In genomic region chr13:101639711-101640110, GRCh38 we compare ENCODE assay signal across 16 cellular contexts.
"Had no signal": no experiment of that assay in that cellular context is flagged by ENCODE, and none has a peak within 500 bp of the region (broad histone marks: within the 10 kb centered on the region; RNA-seq: fewer than 3 reads in every experiment).

No MANE protein-coding gene starts in this region.

- H3K79me2 ChIP-seq: hepatocyte had no signal

- H3K4me3 ChIP-seq: breast epithelium, dorsolateral prefrontal cortex, hepatocyte, mucosa of descending colon, thyroid gland had no signal

- ATAC-seq: left lobe of liver; mucosa of descending colon; naive thymus-derived CD8-positive, alpha-beta T cell; stimulated activated memory B cell treated with anti-CD40 and anti-IgM and Interleukin-4, amounts not matched to agents 10 μg/mL and 1 μg/mL and 100 μg/mL, for 72 hours had no signal

- H3K9me3 Mint-ChIP-seq: activated CD4-positive, alpha-beta T cell treated with anti-CD3 and anti-CD28 coated beads, Interleukin-2, amount 10 ng/mL, durations not matched to agents 24 days and 14 days; stimulated activated memory B cell treated with anti-CD40 and anti-IgM and Interleukin-4, amounts not matched to agents 10 μg/mL and 1 μg/mL and 100 μg/mL, for 72 hours had no signal

- H2AFZ ChIP-seq: hepatocyte had no signal

- H3K36me3 Mint-ChIP-seq: naive thymus-derived CD8-positive, alpha-beta T cell; stimulated activated memory B cell treated with anti-CD40 and anti-IgM and Interleukin-4, amounts not matched to agents 10 μg/mL and 1 μg/mL and 100 μg/mL, for 72 hours had no signal

- H3K4me2 ChIP-seq: hepatocyte had no signal

- H3K9me3 ChIP-seq: breast epithelium, mucosa of descending colon, thyroid gland had no signal

- H3K36me3 ChIP-seq: breast epithelium, thyroid gland had no signal

- H3K27me3 ChIP-seq: breast epithelium, dorsolateral prefrontal cortex, hepatocyte, thyroid gland had no signal

- DNase-seq: activated CD4-positive, alpha-beta T cell treated with anti-CD3 and anti-CD28 coated beads, Interleukin-2, amount 10 ng/mL, durations not matched to agents 24 days and 14 days; activated CD4-positive, CD25-positive, alpha-beta regulatory T cell; activated CD8-positive, alpha-beta memory T cell treated with anti-CD3 and anti-CD28 coated beads, Interleukin-2, amount 50 U/mL, for 48 hours; activated gamma-delta T cell treated with Interleukin-2 at 50 U/mL for 16 hours; anterior cingulate cortex; cerebellar nuclear complex; dorsolateral prefrontal cortex; islet precursor cell; mucosa of descending colon; naive thymus-derived CD8-positive, alpha-beta T cell; stimulated activated CD4-positive, alpha-beta T cell treated with anti-CD3 and anti-CD28 coated beads, Interleukin-2, amount 100 ng/mL, for 48 hours; thyroid gland had no signal

- H3K27ac ChIP-seq: breast epithelium, dorsolateral prefrontal cortex, hepatocyte, thyroid gland had no signal

- H3K4me3 Mint-ChIP-seq: activated CD4-positive, alpha-beta T cell treated with anti-CD3 and anti-CD28 coated beads, Interleukin-2, amount 10 ng/mL, durations not matched to agents 24 days and 14 days; naive thymus-derived CD8-positive, alpha-beta T cell; stimulated activated memory B cell treated with anti-CD40 and anti-IgM and Interleukin-4, amounts not matched to agents 10 μg/mL and 1 μg/mL and 100 μg/mL, for 72 hours had no signal

- H3K27ac Mint-ChIP-seq: activated CD4-positive, alpha-beta T cell treated with anti-CD3 and anti-CD28 coated beads, Interleukin-2, amount 10 ng/mL, durations not matched to agents 24 days and 14 days; naive thymus-derived CD8-positive, alpha-beta T cell; stimulated activated memory B cell treated with anti-CD40 and anti-IgM and Interleukin-4, amounts not matched to agents 10 μg/mL and 1 μg/mL and 100 μg/mL, for 72 hours had no signal

- H3K4me1 Mint-ChIP-seq: activated CD4-positive, alpha-beta T cell treated with anti-CD3 and anti-CD28 coated beads, Interleukin-2, amount 10 ng/mL, durations not matched to agents 24 days and 14 days; naive thymus-derived CD8-positive, alpha-beta T cell had no signal

- H3K4me1 ChIP-seq: breast epithelium, thyroid gland had no signal
